1 cellular context compared by ENCODE assay signal in genomic region chr4:48127231-48127881, GRCh38.
TF ChIP-seq lines count a peak whose summit lies in the region.

No MANE protein-coding gene starts in this region.

TF ChIP-seq in IMR-90, 13 proteins besides CTCF, POLR2A, EP300 and RAD21 (continued from another document):
- TF ChIP-seq CHD1 (IDR thresholded peaks at IDR 0.05; ENCODE audit: low read depth, low read length), result no peak
- TF ChIP-seq USF2 (IDR thresholded peaks at IDR 0.05; ENCODE audit: low read depth, low read length), result no peak
